19 cellular contexts compared by ENCODE assay signal in genomic region chr10:112228366-112229088, GRCh38. TPM values are rescaled to one million over a fixed set of nuclear protein-coding genes. Genes with fewer than 3 reads are reported as not detected.
"Had no signal": no experiment of that assay in that cellular context is flagged by ENCODE, and none has a peak within 500 bp of the region (broad histone marks: within the 10 kb centered on the region; RNA-seq: fewer than 3 reads in every experiment).

No MANE protein-coding gene starts in this region.

RNA-seq across cellular contexts. Expression of gene TECTB, which starts 54.7 kb away (rescaled TPM):
- total RNA-seq: activated B cell treated with CpG ODN at 0.5 μM for 24 hours; activated CD8-positive, alpha-beta T cell treated with anti-CD3 and anti-CD28 coated beads for 36 hours; activated T-cell treated with anti-CD3 and anti-CD28 coated beads, Interleukin-2, amount 50 U/mL, for 4 hours; activated T-helper 17 cell treated with anti-CD3 and anti-CD28 coated beads, Interleukin-2, amount 50 U/mL, for 72 hours; adrenal gland; aorta; breast epithelium; cardiac muscle cell; colonic mucosa; dermis microvascular lymphatic vessel endothelial cell; endothelial cell of umbilical vein; esophagus squamous epithelium; fibroblast of lung; fibroblast of villous mesenchyme; gastroesophageal sphincter; glomerular endothelial cell; T-cell; T-helper 2 cell treated with Interferon-gamma antibody and Interleukin-4, amounts not matched to agents 100 ng/mL and 5 ng/mL, for 36 hours had no signal
- polyA plus RNA-seq: adrenal gland, aorta, cardiac muscle cell, endothelial cell of umbilical vein, esophagus, fibroblast of lung had no signal
